ENCODE assay signal across 24 cellular contexts in genomic region chr9:2320126-2320525, GRCh38.
"Had no signal": no experiment of that assay in that cellular context is flagged by ENCODE, and none has a peak within 500 bp of the region (broad histone marks: within the 10 kb centered on the region; RNA-seq: fewer than 3 reads in every experiment).

No MANE protein-coding gene starts in this region.

- H3K4me3 Mint-ChIP-seq: activated CD4-positive, alpha-beta memory T cell treated with anti-CD3 and anti-CD28 coated beads, Interleukin-2, amount 10 ng/mL, durations not matched to agents 7 days and 5 days; activated naive CD8-positive, alpha-beta T cell treated with anti-CD3 and anti-CD28 coated beads, Interleukin-2, amount 10 ng/mL, durations not matched to agents 7 days and 5 days had no signal

- H3K27ac ChIP-seq: adrenal gland, RWPE1, SJCRH30, VCaP had no signal

- H3K27ac Mint-ChIP-seq: activated CD4-positive, alpha-beta memory T cell treated with anti-CD3 and anti-CD28 coated beads, Interleukin-2, amount 10 ng/mL, durations not matched to agents 7 days and 5 days; activated naive CD8-positive, alpha-beta T cell treated with anti-CD3 and anti-CD28 coated beads, Interleukin-2, amount 10 ng/mL, durations not matched to agents 7 days and 5 days had no signal

- H3K27me3 ChIP-seq: adrenal gland, SJCRH30 had no signal

- H3K9ac ChIP-seq: SK-N-SH had no signal

- FAIRE-seq: bronchial epithelial cell had no signal

- H3K4me1 Mint-ChIP-seq: activated CD4-positive, alpha-beta memory T cell treated with anti-CD3 and anti-CD28 coated beads, Interleukin-2, amount 10 ng/mL, durations not matched to agents 7 days and 5 days; activated naive CD8-positive, alpha-beta T cell treated with anti-CD3 and anti-CD28 coated beads, Interleukin-2, amount 10 ng/mL, durations not matched to agents 7 days and 5 days had no signal

- H3K9me3 Mint-ChIP-seq: activated CD4-positive, alpha-beta memory T cell treated with anti-CD3 and anti-CD28 coated beads, Interleukin-2, amount 10 ng/mL, durations not matched to agents 7 days and 5 days; activated naive CD8-positive, alpha-beta T cell treated with anti-CD3 and anti-CD28 coated beads, Interleukin-2, amount 10 ng/mL, durations not matched to agents 7 days and 5 days had no signal

- H3K36me3 ChIP-seq: adrenal gland, SJCRH30 had no signal

- H3K9me3 ChIP-seq: adrenal gland, SJCRH30, SK-N-SH had no signal

- H3K4me1 ChIP-seq: adrenal gland had no signal

- H3K4me3 ChIP-seq: adrenal gland, SJCRH30 had no signal

- DNase-seq: activated CD4-positive, alpha-beta memory T cell treated with anti-CD3 and anti-CD28 coated beads, Interleukin-2, amount 10 ng/mL, durations not matched to agents 7 days and 5 days; activated CD4-positive, alpha-beta T cell treated with anti-CD3 and anti-CD28 coated beads, Interleukin-2, amount 50 U/mL, for 1 hour; activated CD4-positive, CD25-positive, alpha-beta regulatory T cell; activated CD8-positive, alpha-beta memory T cell treated with anti-CD3 and anti-CD28 coated beads, Interleukin-2, amount 50 U/mL, for 4 hours; activated naive CD4-positive, alpha-beta T cell treated with anti-CD3 and anti-CD28 coated beads, Interleukin-2, amount 50 U/mL, for 16 hours; activated naive CD8-positive, alpha-beta T cell treated with anti-CD3 and anti-CD28 coated beads, Interleukin-2, amount 10 ng/mL, durations not matched to agents 7 days and 5 days; adrenal gland; anterior cingulate cortex; central memory CD4-positive, alpha-beta T cell; NCI-H1092; NCI-H1417 treated with DMSO at 0.1 percent for 48 hours; NCI-H1694; NCI-H2029; NCI-H345; NCI-H524; OCI-M1; Right ventricle myocardium superior; SJCRH30; SK-N-SH; T-helper 1 cell had no signal

- H3K36me3 Mint-ChIP-seq: activated naive CD8-positive, alpha-beta T cell treated with anti-CD3 and anti-CD28 coated beads, Interleukin-2, amount 10 ng/mL, durations not matched to agents 7 days and 5 days had no signal

- H3K4me2 ChIP-seq: SK-N-SH had no signal

- ATAC-seq: Panc1 had no signal
